Comparison of ENCODE assay signal across 21 cellular contexts in genomic region chr13:37289212-37289935, GRCh38.
DNase-seq lines count a peak whose midpoint lies in the region; ATAC-seq, FAIRE-seq and TF ChIP-seq lines count a peak whose summit lies in the region.
"Had no signal": no experiment of that assay in that cellular context is flagged by ENCODE, and none has a peak within 500 bp of the region (broad histone marks: within the 10 kb centered on the region; RNA-seq: fewer than 3 reads in every experiment).

No MANE protein-coding gene starts in this region.

- TF ChIP-seq EP300 in HepG2 (IDR thresholded peaks at IDR 0.05; ENCODE audit: low read depth in 2 of 2, low read length in 2 of 2) (no peak), HepG2 (CRISPR knock-in tag; IDR thresholded peaks at IDR 0.05; ENCODE audit: borderline replicate concordance) (no peak)

- H4K20me1 ChIP-seq in HepG2 (ENCODE audit: insufficient read depth, low read length) = no peaks in the 10 kb centered on the region

- no peaks in the 10 kb centered on the region for H3K36me3 Mint-ChIP-seq in nephron progenitor cell (ENCODE audit: low read depth)

- H3K27me3 ChIP-seq in right cardiac atrium (ENCODE audit: control insufficient read depth, insufficient read depth) (no peaks in the 10 kb centered on the region), left ventricle myocardium inferior (ENCODE audit: low read depth) (no peaks in the 10 kb centered on the region), HepG2 (ENCODE audit: control insufficient read depth in 1 of 2, insufficient read depth in 2 of 2, low read length in 2 of 2) (no peaks in the 10 kb centered on the region)

- no peak for FAIRE-seq in HepG2 (lab: Jason Lieb, UNC)
- FAIRE-seq: A204.1, D721Med, G401.6, GM12891 had no signal

- CTCF ChIA-PET in HepG2 (lab: Yijun Ruan, JAX; ENCODE audit: low intra/inter-chr PET ratio, low total read pairs) = no interaction called here

- H3K4me1 ChIP-seq in right cardiac atrium (ENCODE audit: control insufficient read depth, insufficient read depth, low read length) (no peaks in the 10 kb centered on the region), left ventricle myocardium inferior (peaks cover 5% of the 10 kb centered on the region), HepG2 (ENCODE audit: insufficient read depth, low read length) (no peaks in the 10 kb centered on the region)

- in situ Hi-C loops in HepG2 (cut with HindIII; ENCODE audit: extremely low pct_ligation_motif_present, low pct_unique_long_range_greater_than_20kb) = no loop called here

- POLR2A ChIA-PET in HepG2 (lab: Yijun Ruan, JAX) = no interaction called here

- H3K4me1 Mint-ChIP-seq in nephron progenitor cell = no peaks in the 10 kb centered on the region
- H3K4me1 Mint-ChIP-seq: B cell had no signal

- TF ChIP-seq RAD21 in HepG2 (CRISPR knock-in tag; IDR thresholded peaks at IDR 0.05) = no peak

- DNase-seq in right cardiac atrium (peak in 2 of 3 donors; percentile 36 to 63), left ventricle myocardium inferior (no peak), epidermal melanocyte (ENCODE audit: insufficient read length, low spot score) (peak; percentile 76), pons (ENCODE audit: low spot score) (peak; percentile 27), nephron progenitor cell (no peak), NCI-H2171 treated with DMSO at 0.1 percent for 48 hours (lab: John Stamatoyannopoulos, UW) (no peak), HepG2 (ENCODE audit: low spot score) (no peak)
- DNase-seq: C1 segment of cervical spinal cord; CD4-positive, alpha-beta T cell; COR-L47; DMS153; DMS79 treated with DMSO at 0.1 percent for 48 hours; EL; GM23248; H7 had no signal

- no peaks in the 10 kb centered on the region for H3K9me3 Mint-ChIP-seq in nephron progenitor cell

- intact Hi-C loops in right cardiac atrium (cut with DNase I) (no loop called here), left ventricle myocardium inferior (cut with micrococcal nuclease) (no loop called here), HepG2 (cut with micrococcal nuclease; ENCODE audit: unreplicated experiment) (no loop called here)

- H3K4me3 Mint-ChIP-seq in nephron progenitor cell = no peak overlapping the region
- H3K4me3 Mint-ChIP-seq: B cell; CD4-positive, alpha-beta T cell had no signal

- ATAC-seq in right cardiac atrium = peak; percentile 65 to 87
- ATAC-seq in HepG2 = no peak

- no peak overlapping the region for H3K9ac ChIP-seq in HepG2 (ENCODE audit: insufficient read depth, low read depth, low read length)
- H3K9ac ChIP-seq: GM23248 had no signal

- no peaks in the 10 kb centered on the region for H3K36me3 ChIP-seq in left ventricle myocardium inferior
- no peaks in the 10 kb centered on the region for H3K36me3 ChIP-seq in HepG2 (replicated peaks in 1 of 2; ENCODE audit: control insufficient read depth in 1 of 2, insufficient read depth in 2 of 2, low read length in 2 of 2)

- no peak overlapping the region for H2AFZ ChIP-seq in HepG2 (ENCODE audit: low read length)
- H2AFZ ChIP-seq: GM23248 had no signal

- H3K4me3 ChIP-seq in right cardiac atrium (ENCODE audit: low read length) = no peak overlapping the region
- no peak overlapping the region for H3K4me3 ChIP-seq in left ventricle myocardium inferior
- no peak overlapping the region for H3K4me3 ChIP-seq in HepG2 (replicated peaks in 1 of 3; ENCODE audit: insufficient read depth in 1 of 3, low read depth in 2 of 3, low read length in 3 of 3)
- H3K4me3 ChIP-seq: GM23248 had no signal

- no peak overlapping the region for H3K4me2 ChIP-seq in HepG2 (ENCODE audit: low read depth, low read length)

- H3K27me3 Mint-ChIP-seq in nephron progenitor cell (ENCODE audit: low read depth, poor library complexity) = no peaks in the 10 kb centered on the region
- H3K27me3 Mint-ChIP-seq: B cell; CD4-positive, alpha-beta T cell had no signal

- no TSS peak for BruUV-seq in HepG2 (replicated peaks; lab: Mats Ljungman, UMichigan)

- no peak overlapping the region for H3K27ac Mint-ChIP-seq in nephron progenitor cell
- H3K27ac Mint-ChIP-seq: B cell; CD4-positive, alpha-beta T cell had no signal

- H3K9me3 ChIP-seq in right cardiac atrium (ENCODE audit: control insufficient read depth, low read length) = no peaks in the 10 kb centered on the region
- peaks cover 12% of the 10 kb centered on the region for H3K9me3 ChIP-seq in left ventricle myocardium inferior (replicated peaks)
- no peaks in the 10 kb centered on the region for H3K9me3 ChIP-seq in HepG2 (ENCODE audit: low read length)

- no peak overlapping the region for H3K27ac ChIP-seq in right cardiac atrium (ENCODE audit: low read length)
- H3K27ac ChIP-seq in left ventricle myocardium inferior (replicated peaks) = no peak overlapping the region
- H3K27ac ChIP-seq in HepG2 (ENCODE audit: extremely low read length, insufficient read depth, low read length) = no peak overlapping the region
- H3K27ac ChIP-seq: GM23248, HL-60 had no signal

- H3K79me2 ChIP-seq in HepG2 (ENCODE audit: insufficient read depth, low read length) = no peaks in the 10 kb centered on the region

- 57% methylated on average over 6 of the region's 6 CpGs for WGBS in right cardiac atrium
- 17% methylated on average over 6 of the region's 6 CpGs for WGBS in HepG2 (ENCODE audit: low lambda C conversion rate)

- TF ChIP-seq POLR2A in HepG2 (IDR thresholded peaks at IDR 0.05; ENCODE audit: insufficient read depth in 1 of 2, low read depth in 2 of 2, low read length in 2 of 2) = no peak

- TF ChIP-seq CTCF in left ventricle myocardium inferior (IDR thresholded peaks at IDR 0.05; ENCODE audit: borderline replicate concordance) (no peak), nephron progenitor cell (IDR thresholded peaks at IDR 0.05) (no peak), HepG2 (CRISPR knock-in tag; IDR thresholded peaks at IDR 0.05) (no peak)

TF ChIP-seq in HepG2, 621 proteins besides CTCF, POLR2A, EP300 and RAD21:
- TF ChIP-seq ZNF136 (CRISPR knock-in tag; IDR thresholded peaks at IDR 0.05; ENCODE audit: low read depth) = no peak
- no peak for TF ChIP-seq ZBTB20 (CRISPR knock-in tag; IDR thresholded peaks at IDR 0.05; ENCODE audit: borderline replicate concordance, low read depth)
- TF ChIP-seq NFYC (CRISPR knock-in tag; IDR thresholded peaks at IDR 0.05) = no peak
- TF ChIP-seq ZIK1 (CRISPR knock-in tag; IDR thresholded peaks at IDR 0.05; ENCODE audit: borderline replicate concordance, low read depth) = no peak

Comparison
In these comparisons a context has a peak if more than half of its experiments do, and no peak if none do; other contexts are left out.
1. DNase-seq: peak in right cardiac atrium (2 of 3), epidermal melanocyte (single experiment) and pons (single experiment); none in left ventricle myocardium inferior (single experiment), nephron progenitor cell (single experiment), NCI-H2171 treated with DMSO at 0.1 percent for 48 hours (single experiment) and HepG2 (single experiment).